17 cellular contexts compared by ENCODE assay signal in the genomic region with DNA sequence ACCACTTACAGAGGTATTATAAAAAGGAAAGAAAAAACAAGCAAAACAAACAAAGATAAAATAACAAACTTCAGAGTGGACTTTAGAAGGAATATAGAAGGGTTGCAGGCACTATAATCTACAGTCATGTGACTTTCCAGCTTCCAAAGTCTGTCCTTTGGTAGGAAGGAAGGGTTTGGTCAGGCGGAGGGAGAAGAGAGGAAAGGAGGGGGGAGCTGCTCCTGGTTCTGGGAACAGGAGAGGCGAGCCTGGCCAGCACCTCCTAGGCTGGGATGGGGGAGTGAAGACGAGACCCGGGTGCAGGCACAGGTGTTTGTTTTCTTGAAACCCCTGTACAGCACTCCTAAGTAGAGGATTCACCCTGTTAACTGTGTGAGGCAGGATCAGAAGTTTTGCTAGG. TPM values are rescaled to one million over a fixed set of nuclear protein-coding genes. Genes with fewer than 3 reads are reported as not detected.
"Had no signal": no experiment of that assay in that cellular context is flagged by ENCODE, and none has a peak within 500 bp of the region (broad histone marks: within the 10 kb centered on the region; RNA-seq: fewer than 3 reads in every experiment).

No MANE protein-coding gene starts in this region.

- H3K9me3 Mint-ChIP-seq: natural killer cell had no signal

- H3K4me1 Mint-ChIP-seq: activated naive CD4-positive, alpha-beta T cell treated with anti-CD3 and anti-CD28 coated beads, Interleukin-2, amount 50 U/mL, for 24 hours; natural killer cell; T-helper 17 cell had no signal

- H3K27ac ChIP-seq: breast epithelium, dorsolateral prefrontal cortex, esophagus squamous epithelium, lower lobe of right lung, psoas muscle, tibial artery had no signal

- H3K27me3 ChIP-seq: breast epithelium, tibial artery had no signal

- H3K36me3 Mint-ChIP-seq: activated naive CD4-positive, alpha-beta T cell treated with anti-CD3 and anti-CD28 coated beads, Interleukin-2, amount 50 U/mL, for 24 hours; natural killer cell had no signal

- H3K4me1 ChIP-seq: breast epithelium, esophagus squamous epithelium, psoas muscle, tibial artery had no signal

- H3K27me3 Mint-ChIP-seq: T-helper 17 cell had no signal

- ATAC-seq: lower lobe of right lung, natural killer cell, psoas muscle, T-helper 17 cell had no signal

- H3K36me3 ChIP-seq: breast epithelium, esophagus squamous epithelium, lower lobe of right lung, tibial artery had no signal

- H3K9me3 ChIP-seq: breast epithelium, esophagus squamous epithelium, psoas muscle, tibial artery had no signal

- H3K4me3 ChIP-seq: breast epithelium, dorsolateral prefrontal cortex, esophagus squamous epithelium, lower lobe of right lung, psoas muscle, tibial artery had no signal

- H3K4me3 Mint-ChIP-seq: activated naive CD4-positive, alpha-beta T cell treated with anti-CD3 and anti-CD28 coated beads, Interleukin-2, amount 50 U/mL, for 24 hours; natural killer cell; T-helper 17 cell had no signal

- DNase-seq: activated CD4-positive, alpha-beta T cell treated with anti-CD3 and anti-CD28 coated beads, Interleukin-2, amount 50 U/mL, for 4 hours; activated CD4-positive, CD25-positive, alpha-beta regulatory T cell treated with anti-CD3 and anti-CD28 coated beads, Interleukin-2, amount 50 U/mL, for 72 hours; activated T-cell treated with anti-CD3 and anti-CD28 coated beads, Interleukin-2, amount 50 U/mL, for 1 hour; amniotic stem cell; dorsolateral prefrontal cortex; esophagus squamous epithelium; foreskin fibroblast; head of caudate nucleus; lower lobe of right lung; natural killer cell; occipital lobe; psoas muscle; stimulated activated CD4-positive, alpha-beta T cell treated with anti-CD3 and anti-CD28 coated beads, Interleukin-4, amount 100 ng/mL, for 4 hours; T-helper 17 cell; tibial artery had no signal

- H3K27ac Mint-ChIP-seq: activated naive CD4-positive, alpha-beta T cell treated with anti-CD3 and anti-CD28 coated beads, Interleukin-2, amount 50 U/mL, for 24 hours; natural killer cell; T-helper 17 cell had no signal

RNA-seq across cellular contexts. Expression of a gene that starts 53.8 kb away (rescaled TPM):
- total RNA-seq: T-helper 17 cell had no signal
